In genomic region chr1:62439652-62440371, GRCh38 we compare ENCODE assay signal across 9 cellular contexts. TPM values are rescaled to one million over a fixed set of nuclear protein-coding genes. Genes with fewer than 3 reads are reported as not detected.
A peak's percentile ranks its signal among the peaks of the same experiment; 100 is the strongest.
DNase-seq lines count a peak whose midpoint lies in the region; ATAC-seq and TF ChIP-seq lines count a peak whose summit lies in the region.
"Had no signal": no experiment of that assay in that cellular context is flagged by ENCODE, and none has a peak within 500 bp of the region (broad histone marks: within the 10 kb centered on the region; RNA-seq: fewer than 3 reads in every experiment).

No MANE protein-coding gene starts in this region.

- peak overlapping the region; percentile 98 for H3K4me3 Mint-ChIP-seq in T-helper 2 cell treated with Interferon-gamma antibody and Interleukin-4, amounts not matched to agents 5 μg/mL and 100 μg/mL, for 36 hours
- H3K4me3 Mint-ChIP-seq in natural killer cell treated with Interleukin-12 subunit alpha and Interleukin-12 subunit beta and Interleukin-15 and Interleukin-18, amount 100 ng/mL, for 72 hours: peak overlapping the region; percentile 89

- H3K36me3 ChIP-seq in vagina: peaks cover 0 to 30% of the 10 kb centered on the region in 2 donors

- peaks cover 34% of the 10 kb centered on the region for H3K4me1 Mint-ChIP-seq in T-helper 2 cell treated with Interferon-gamma antibody and Interleukin-4, amounts not matched to agents 5 μg/mL and 100 μg/mL, for 36 hours (ENCODE audit: low read depth)
- peaks cover 21 to 39% of the 10 kb centered on the region in 2 donors for H3K4me1 Mint-ChIP-seq in natural killer cell treated with Interleukin-12 subunit alpha and Interleukin-12 subunit beta and Interleukin-15 and Interleukin-18, amount 100 ng/mL, for 72 hours (ENCODE audit: low read depth in 2 of 2)

- H3K27me3 Mint-ChIP-seq in T-helper 2 cell treated with Interferon-gamma antibody and Interleukin-4, amounts not matched to agents 5 μg/mL and 100 μg/mL, for 36 hours (ENCODE audit: low read depth): peaks cover 2% of the 10 kb centered on the region
- no peaks in the 10 kb centered on the region for H3K27me3 Mint-ChIP-seq in natural killer cell treated with Interleukin-12 subunit alpha and Interleukin-12 subunit beta and Interleukin-15 and Interleukin-18, amount 100 ng/mL, for 72 hours

- no peak for TF ChIP-seq POLR2A in vagina (IDR thresholded peaks at IDR 0.05)

- H3K27ac ChIP-seq in vagina (no peak overlapping the region), dorsolateral prefrontal cortex (no peak overlapping the region)
- H3K27ac ChIP-seq: 22Rv1 had no signal

- no peaks in the 10 kb centered on the region for H3K27me3 ChIP-seq in vagina
- H3K27me3 ChIP-seq in dorsolateral prefrontal cortex: no peaks in the 10 kb centered on the region

- TF ChIP-seq CTCF in vagina (IDR thresholded peaks at IDR 0.05) (no peak), dorsolateral prefrontal cortex (IDR thresholded peaks at IDR 0.05 in 54 of 56, conservative IDR thresholded peaks at IDR 0.05 in 2 of 56; ENCODE audit: low read depth in 1 of 56, partially characterized antibody in 56 of 56) (no peak)

- peaks cover 45% of the 10 kb centered on the region for H3K36me3 Mint-ChIP-seq in T-helper 2 cell treated with Interferon-gamma antibody and Interleukin-4, amounts not matched to agents 5 μg/mL and 100 μg/mL, for 36 hours (ENCODE audit: low read depth)
- H3K36me3 Mint-ChIP-seq in natural killer cell treated with Interleukin-12 subunit alpha and Interleukin-12 subunit beta and Interleukin-15 and Interleukin-18, amount 100 ng/mL, for 72 hours: peaks cover 37% of the 10 kb centered on the region

- intact Hi-C loops in vagina (cut with DNase I): no loop called here
- intact Hi-C loops in dorsolateral prefrontal cortex (cut with DNase I): loop anchor here (5.0 to 10.0 kb wide), 2 partner anchors 245 to 247 kb away; partner anchors contain the start of gene DOCK7 (in 2 of the 2)

- no peaks in the 10 kb centered on the region for H3K9me3 ChIP-seq in vagina

- H3K4me1 ChIP-seq in vagina: peaks cover 42% of the 10 kb centered on the region

- H3K4me3 ChIP-seq in vagina (peak overlapping the region in 1 of 2 donors; percentile 6), dorsolateral prefrontal cortex (no peak overlapping the region)

- DNase-seq in NCI-H1694 (lab: John Stamatoyannopoulos, UW) (peak; percentile 36), NCI-H1694 treated with DMSO at 0.1 percent for 48 hours (lab: John Stamatoyannopoulos, UW) (no peak), vagina (ENCODE audit: extremely low spot score in 2 of 2) (no peak), OCI-M2 (lab: John Stamatoyannopoulos, UW; ENCODE audit: unreplicated experiment) (no peak), dorsolateral prefrontal cortex (no peak)
- no peak for DNase-seq in T-helper 2 cell treated with Interferon-gamma antibody and Interleukin-4, amounts not matched to agents 5 μg/mL and 100 μg/mL, for 36 hours (ENCODE audit: low spot score)
- DNase-seq in natural killer cell treated with Interleukin-12 subunit alpha and Interleukin-12 subunit beta and Interleukin-15 and Interleukin-18, amount 100 ng/mL, for 72 hours (ENCODE audit: low spot score): no peak

- peaks cover 3% of the 10 kb centered on the region for H3K9me3 Mint-ChIP-seq in T-helper 2 cell treated with Interferon-gamma antibody and Interleukin-4, amounts not matched to agents 5 μg/mL and 100 μg/mL, for 36 hours
- peaks cover 4% of the 10 kb centered on the region for H3K9me3 Mint-ChIP-seq in natural killer cell treated with Interleukin-12 subunit alpha and Interleukin-12 subunit beta and Interleukin-15 and Interleukin-18, amount 100 ng/mL, for 72 hours

- peak overlapping the region; percentile 2 for H3K27ac Mint-ChIP-seq in T-helper 2 cell treated with Interferon-gamma antibody and Interleukin-4, amounts not matched to agents 5 μg/mL and 100 μg/mL, for 36 hours
- H3K27ac Mint-ChIP-seq in natural killer cell treated with Interleukin-12 subunit alpha and Interleukin-12 subunit beta and Interleukin-15 and Interleukin-18, amount 100 ng/mL, for 72 hours: no peak overlapping the region

- peak; percentile 30 for ATAC-seq in HG02973 (IDR thresholded peaks at IDR 0.05; ENCODE audit: unreplicated experiment)
- ATAC-seq in natural killer cell treated with Interleukin-12 subunit alpha and Interleukin-12 subunit beta and Interleukin-15 and Interleukin-18, amount 100 ng/mL, for 72 hours: no peak

RNA-seq across cellular contexts. Expression of gene USP1, which starts 3.0 kb away (rescaled TPM):
- 10 to 100 TPM; 44.5 to 57.6 TPM for total RNA-seq in natural killer cell treated with Interleukin-12 subunit alpha and Interleukin-12 subunit beta and Interleukin-15 and Interleukin-18, amount 100 ng/mL, for 72 hours
- total RNA-seq in vagina (22.1 TPM), dorsolateral prefrontal cortex (10 to 100 TPM; 14.0 to 24.9 (median 20.8) TPM)
